In the genomic region with DNA sequence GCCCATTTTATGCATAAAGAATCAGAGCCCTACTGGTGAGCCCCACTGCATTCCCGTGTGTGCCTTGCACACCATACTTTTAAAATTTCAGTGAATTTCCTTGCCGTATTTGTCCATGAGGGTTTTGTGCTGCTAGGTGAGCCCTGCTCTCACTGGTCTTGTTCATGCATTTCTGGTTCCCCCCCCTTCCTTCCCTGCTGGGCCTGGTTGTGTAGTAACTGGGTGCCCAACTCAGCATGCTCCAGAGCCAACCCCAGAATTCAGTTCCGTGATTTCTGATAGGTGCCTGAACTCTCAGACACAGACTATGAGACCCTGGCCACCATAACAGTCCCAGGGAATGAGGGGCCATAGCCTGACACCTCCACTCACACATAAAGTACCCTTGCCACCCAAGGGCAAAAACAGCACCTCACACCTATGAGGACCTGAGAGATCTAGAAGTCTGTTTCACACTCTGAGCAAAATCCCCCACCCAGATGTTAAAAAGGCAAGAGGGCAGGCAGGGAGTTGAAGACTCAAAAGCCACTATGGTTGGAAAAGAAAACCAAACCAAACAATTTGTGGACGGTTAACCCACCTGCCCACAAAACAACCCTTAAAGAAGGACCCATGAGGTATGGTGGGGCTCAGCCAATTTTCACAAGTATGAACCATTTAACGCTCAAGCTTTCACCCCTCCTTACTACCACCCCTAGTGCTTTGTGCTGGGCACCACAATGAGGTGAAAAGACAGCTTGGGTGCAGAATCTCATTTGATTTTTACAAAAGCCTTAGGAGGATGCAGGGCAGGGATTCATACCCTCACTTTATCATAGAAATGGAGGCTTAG, we compare ENCODE assay signal across 1 cellular context.
TF ChIP-seq lines count a peak whose summit lies in the region.

No MANE protein-coding gene starts in this region.

TF ChIP-seq in GM12878, 131 proteins besides CTCF, POLR2A, EP300 and RAD21 (continues in another document):
- TF ChIP-seq SUZ12 (IDR thresholded peaks at IDR 0.05; ENCODE audit: unreplicated experiment) (no peak), TARDBP (IDR thresholded peaks at IDR 0.05; ENCODE audit: borderline replicate concordance) (no peak), RBBP5 (conservative IDR thresholded peaks at IDR 0.05) (no peak), ZNF207 (IDR thresholded peaks at IDR 0.05; ENCODE audit: borderline replicate concordance) (no peak), RFX5 (IDR thresholded peaks at IDR 0.05; ENCODE audit: low read depth, low read length) (no peak), IKZF2 (IDR thresholded peaks at IDR 0.05) (peak in 1 of 2 experiments; percentile 24; a peak in 1 of 4 replicates), CREB1 (IDR thresholded peaks at IDR 0.05; ENCODE audit: low read depth) (no peak), BMI1 (IDR thresholded peaks at IDR 0.05; ENCODE audit: borderline replicate concordance) (no peak), NBN (IDR thresholded peaks at IDR 0.05) (no peak), ZBED1 (IDR thresholded peaks at IDR 0.05; ENCODE audit: borderline replicate concordance) (no peak), SRF (IDR thresholded peaks at IDR 0.05; ENCODE audit: low read depth in 2 of 2, low read length in 2 of 2) (no peak), RELA (IDR thresholded peaks at IDR 0.05; ENCODE audit: borderline replicate concordance, partially characterized antibody) (no peak), NR2C2 (IDR thresholded peaks at IDR 0.05; ENCODE audit: borderline replicate concordance, control insufficient read depth, insufficient read length, low read depth) (no peak), YBX1 (IDR thresholded peaks at IDR 0.05) (no peak), NRF1 (conservative IDR thresholded peaks at IDR 0.05; ENCODE audit: low read depth, low read length) (no peak), CBX3 (IDR thresholded peaks at IDR 0.05; ENCODE audit: borderline replicate concordance, low read depth) (no peak), ASH2L (IDR thresholded peaks at IDR 0.05; ENCODE audit: borderline replicate concordance, low read depth) (no peak), SIN3A (IDR thresholded peaks at IDR 0.05; ENCODE audit: low read depth, low read length) (no peak), YY1 (IDR thresholded peaks at IDR 0.05; ENCODE audit: low read depth, low read length) (no peak)
- TF ChIP-seq, protein P1, sequence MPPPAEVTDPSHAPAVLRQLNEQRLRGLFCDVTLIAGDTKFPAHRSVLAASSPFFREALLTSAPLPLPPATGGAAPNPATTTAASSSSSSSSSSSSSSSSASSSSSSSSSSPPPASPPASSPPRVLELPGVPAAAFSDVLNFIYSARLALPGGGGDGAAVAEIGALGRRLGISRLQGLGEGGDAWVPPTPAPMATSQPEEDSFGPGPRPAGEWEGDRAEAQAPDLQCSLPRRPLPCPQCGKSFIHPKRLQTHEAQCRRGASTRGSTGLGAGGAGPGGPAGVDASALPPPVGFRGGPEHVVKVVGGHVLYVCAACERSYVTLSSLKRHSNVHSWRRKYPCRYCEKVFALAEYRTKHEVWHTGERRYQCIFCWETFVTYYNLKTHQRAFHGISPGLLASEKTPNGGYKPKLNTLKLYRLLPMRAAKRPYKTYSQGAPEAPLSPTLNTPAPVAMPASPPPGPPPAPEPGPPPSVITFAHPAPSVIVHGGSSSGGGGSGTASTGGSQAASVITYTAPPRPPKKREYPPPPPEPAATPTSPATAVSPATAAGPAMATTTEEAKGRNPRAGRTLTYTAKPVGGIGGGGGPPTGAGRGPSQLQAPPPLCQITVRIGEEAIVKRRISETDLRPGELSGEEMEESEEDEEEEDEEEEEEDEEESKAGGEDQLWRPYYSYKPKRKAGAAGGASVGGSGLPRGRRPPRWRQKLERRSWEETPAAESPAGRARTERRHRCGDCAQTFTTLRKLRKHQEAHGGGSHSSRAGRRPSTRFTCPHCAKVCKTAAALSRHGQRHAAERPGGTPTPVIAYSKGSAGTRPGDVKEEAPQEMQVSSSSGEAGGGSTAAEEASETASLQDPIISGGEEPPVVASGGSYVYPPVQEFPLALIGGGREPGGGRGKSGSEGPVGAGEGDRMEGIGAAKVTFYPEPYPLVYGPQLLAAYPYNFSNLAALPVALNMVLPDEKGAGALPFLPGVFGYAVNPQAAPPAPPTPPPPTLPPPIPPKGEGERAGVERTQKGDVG (CRISPR knock-in tag; IDR thresholded peaks at IDR 0.05): no peak
- TF ChIP-seq, protein P2, sequence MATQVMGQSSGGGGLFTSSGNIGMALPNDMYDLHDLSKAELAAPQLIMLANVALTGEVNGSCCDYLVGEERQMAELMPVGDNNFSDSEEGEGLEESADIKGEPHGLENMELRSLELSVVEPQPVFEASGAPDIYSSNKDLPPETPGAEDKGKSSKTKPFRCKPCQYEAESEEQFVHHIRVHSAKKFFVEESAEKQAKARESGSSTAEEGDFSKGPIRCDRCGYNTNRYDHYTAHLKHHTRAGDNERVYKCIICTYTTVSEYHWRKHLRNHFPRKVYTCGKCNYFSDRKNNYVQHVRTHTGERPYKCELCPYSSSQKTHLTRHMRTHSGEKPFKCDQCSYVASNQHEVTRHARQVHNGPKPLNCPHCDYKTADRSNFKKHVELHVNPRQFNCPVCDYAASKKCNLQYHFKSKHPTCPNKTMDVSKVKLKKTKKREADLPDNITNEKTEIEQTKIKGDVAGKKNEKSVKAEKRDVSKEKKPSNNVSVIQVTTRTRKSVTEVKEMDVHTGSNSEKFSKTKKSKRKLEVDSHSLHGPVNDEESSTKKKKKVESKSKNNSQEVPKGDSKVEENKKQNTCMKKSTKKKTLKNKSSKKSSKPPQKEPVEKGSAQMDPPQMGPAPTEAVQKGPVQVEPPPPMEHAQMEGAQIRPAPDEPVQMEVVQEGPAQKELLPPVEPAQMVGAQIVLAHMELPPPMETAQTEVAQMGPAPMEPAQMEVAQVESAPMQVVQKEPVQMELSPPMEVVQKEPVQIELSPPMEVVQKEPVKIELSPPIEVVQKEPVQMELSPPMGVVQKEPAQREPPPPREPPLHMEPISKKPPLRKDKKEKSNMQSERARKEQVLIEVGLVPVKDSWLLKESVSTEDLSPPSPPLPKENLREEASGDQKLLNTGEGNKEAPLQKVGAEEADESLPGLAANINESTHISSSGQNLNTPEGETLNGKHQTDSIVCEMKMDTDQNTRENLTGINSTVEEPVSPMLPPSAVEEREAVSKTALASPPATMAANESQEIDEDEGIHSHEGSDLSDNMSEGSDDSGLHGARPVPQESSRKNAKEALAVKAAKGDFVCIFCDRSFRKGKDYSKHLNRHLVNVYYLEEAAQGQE (IDR thresholded peaks at IDR 0.05; ENCODE audit: low read depth, low read length): no peak
- TF ChIP-seq, protein P3, sequence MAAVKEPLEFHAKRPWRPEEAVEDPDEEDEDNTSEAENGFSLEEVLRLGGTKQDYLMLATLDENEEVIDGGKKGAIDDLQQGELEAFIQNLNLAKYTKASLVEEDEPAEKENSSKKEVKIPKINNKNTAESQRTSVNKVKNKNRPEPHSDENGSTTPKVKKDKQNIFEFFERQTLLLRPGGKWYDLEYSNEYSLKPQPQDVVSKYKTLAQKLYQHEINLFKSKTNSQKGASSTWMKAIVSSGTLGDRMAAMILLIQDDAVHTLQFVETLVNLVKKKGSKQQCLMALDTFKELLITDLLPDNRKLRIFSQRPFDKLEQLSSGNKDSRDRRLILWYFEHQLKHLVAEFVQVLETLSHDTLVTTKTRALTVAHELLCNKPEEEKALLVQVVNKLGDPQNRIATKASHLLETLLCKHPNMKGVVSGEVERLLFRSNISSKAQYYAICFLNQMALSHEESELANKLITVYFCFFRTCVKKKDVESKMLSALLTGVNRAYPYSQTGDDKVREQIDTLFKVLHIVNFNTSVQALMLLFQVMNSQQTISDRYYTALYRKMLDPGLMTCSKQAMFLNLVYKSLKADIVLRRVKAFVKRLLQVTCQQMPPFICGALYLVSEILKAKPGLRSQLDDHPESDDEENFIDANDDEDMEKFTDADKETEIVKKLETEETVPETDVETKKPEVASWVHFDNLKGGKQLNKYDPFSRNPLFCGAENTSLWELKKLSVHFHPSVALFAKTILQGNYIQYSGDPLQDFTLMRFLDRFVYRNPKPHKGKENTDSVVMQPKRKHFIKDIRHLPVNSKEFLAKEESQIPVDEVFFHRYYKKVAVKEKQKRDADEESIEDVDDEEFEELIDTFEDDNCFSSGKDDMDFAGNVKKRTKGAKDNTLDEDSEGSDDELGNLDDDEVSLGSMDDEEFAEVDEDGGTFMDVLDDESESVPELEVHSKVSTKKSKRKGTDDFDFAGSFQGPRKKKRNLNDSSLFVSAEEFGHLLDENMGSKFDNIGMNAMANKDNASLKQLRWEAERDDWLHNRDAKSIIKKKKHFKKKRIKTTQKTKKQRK (IDR thresholded peaks at IDR 0.05; ENCODE audit: low read depth, low read length): no peak
- TF ChIP-seq, protein P4, sequence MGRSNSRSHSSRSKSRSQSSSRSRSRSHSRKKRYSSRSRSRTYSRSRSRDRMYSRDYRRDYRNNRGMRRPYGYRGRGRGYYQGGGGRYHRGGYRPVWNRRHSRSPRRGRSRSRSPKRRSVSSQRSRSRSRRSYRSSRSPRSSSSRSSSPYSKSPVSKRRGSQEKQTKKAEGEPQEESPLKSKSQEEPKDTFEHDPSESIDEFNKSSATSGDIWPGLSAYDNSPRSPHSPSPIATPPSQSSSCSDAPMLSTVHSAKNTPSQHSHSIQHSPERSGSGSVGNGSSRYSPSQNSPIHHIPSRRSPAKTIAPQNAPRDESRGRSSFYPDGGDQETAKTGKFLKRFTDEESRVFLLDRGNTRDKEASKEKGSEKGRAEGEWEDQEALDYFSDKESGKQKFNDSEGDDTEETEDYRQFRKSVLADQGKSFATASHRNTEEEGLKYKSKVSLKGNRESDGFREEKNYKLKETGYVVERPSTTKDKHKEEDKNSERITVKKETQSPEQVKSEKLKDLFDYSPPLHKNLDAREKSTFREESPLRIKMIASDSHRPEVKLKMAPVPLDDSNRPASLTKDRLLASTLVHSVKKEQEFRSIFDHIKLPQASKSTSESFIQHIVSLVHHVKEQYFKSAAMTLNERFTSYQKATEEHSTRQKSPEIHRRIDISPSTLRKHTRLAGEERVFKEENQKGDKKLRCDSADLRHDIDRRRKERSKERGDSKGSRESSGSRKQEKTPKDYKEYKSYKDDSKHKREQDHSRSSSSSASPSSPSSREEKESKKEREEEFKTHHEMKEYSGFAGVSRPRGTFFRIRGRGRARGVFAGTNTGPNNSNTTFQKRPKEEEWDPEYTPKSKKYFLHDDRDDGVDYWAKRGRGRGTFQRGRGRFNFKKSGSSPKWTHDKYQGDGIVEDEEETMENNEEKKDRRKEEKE (IDR thresholded peaks at IDR 0.05): no peak
- TF ChIP-seq, protein P5, sequence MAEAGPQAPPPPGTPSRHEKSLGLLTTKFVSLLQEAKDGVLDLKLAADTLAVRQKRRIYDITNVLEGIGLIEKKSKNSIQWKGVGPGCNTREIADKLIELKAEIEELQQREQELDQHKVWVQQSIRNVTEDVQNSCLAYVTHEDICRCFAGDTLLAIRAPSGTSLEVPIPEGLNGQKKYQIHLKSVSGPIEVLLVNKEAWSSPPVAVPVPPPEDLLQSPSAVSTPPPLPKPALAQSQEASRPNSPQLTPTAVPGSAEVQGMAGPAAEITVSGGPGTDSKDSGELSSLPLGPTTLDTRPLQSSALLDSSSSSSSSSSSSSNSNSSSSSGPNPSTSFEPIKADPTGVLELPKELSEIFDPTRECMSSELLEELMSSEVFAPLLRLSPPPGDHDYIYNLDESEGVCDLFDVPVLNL (IDR thresholded peaks at IDR 0.05; ENCODE audit: low read depth, low read length): no peak
- TF ChIP-seq, protein P6, sequence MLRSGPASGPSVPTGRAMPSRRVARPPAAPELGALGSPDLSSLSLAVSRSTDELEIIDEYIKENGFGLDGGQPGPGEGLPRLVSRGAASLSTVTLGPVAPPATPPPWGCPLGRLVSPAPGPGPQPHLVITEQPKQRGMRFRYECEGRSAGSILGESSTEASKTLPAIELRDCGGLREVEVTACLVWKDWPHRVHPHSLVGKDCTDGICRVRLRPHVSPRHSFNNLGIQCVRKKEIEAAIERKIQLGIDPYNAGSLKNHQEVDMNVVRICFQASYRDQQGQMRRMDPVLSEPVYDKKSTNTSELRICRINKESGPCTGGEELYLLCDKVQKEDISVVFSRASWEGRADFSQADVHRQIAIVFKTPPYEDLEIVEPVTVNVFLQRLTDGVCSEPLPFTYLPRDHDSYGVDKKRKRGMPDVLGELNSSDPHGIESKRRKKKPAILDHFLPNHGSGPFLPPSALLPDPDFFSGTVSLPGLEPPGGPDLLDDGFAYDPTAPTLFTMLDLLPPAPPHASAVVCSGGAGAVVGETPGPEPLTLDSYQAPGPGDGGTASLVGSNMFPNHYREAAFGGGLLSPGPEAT (IDR thresholded peaks at IDR 0.05; ENCODE audit: low read depth): peak; percentile 37; the same call in 1 of the 2 replicates
- TF ChIP-seq, protein P7, sequence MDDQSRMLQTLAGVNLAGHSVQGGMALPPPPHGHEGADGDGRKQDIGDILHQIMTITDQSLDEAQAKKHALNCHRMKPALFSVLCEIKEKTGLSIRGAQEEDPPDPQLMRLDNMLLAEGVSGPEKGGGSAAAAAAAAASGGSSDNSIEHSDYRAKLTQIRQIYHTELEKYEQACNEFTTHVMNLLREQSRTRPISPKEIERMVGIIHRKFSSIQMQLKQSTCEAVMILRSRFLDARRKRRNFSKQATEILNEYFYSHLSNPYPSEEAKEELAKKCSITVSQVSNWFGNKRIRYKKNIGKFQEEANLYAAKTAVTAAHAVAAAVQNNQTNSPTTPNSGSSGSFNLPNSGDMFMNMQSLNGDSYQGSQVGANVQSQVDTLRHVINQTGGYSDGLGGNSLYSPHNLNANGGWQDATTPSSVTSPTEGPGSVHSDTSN (IDR thresholded peaks at IDR 0.05; ENCODE audit: insufficient replicate concordance, low read depth, low read length): no peak
- TF ChIP-seq, protein P8, sequence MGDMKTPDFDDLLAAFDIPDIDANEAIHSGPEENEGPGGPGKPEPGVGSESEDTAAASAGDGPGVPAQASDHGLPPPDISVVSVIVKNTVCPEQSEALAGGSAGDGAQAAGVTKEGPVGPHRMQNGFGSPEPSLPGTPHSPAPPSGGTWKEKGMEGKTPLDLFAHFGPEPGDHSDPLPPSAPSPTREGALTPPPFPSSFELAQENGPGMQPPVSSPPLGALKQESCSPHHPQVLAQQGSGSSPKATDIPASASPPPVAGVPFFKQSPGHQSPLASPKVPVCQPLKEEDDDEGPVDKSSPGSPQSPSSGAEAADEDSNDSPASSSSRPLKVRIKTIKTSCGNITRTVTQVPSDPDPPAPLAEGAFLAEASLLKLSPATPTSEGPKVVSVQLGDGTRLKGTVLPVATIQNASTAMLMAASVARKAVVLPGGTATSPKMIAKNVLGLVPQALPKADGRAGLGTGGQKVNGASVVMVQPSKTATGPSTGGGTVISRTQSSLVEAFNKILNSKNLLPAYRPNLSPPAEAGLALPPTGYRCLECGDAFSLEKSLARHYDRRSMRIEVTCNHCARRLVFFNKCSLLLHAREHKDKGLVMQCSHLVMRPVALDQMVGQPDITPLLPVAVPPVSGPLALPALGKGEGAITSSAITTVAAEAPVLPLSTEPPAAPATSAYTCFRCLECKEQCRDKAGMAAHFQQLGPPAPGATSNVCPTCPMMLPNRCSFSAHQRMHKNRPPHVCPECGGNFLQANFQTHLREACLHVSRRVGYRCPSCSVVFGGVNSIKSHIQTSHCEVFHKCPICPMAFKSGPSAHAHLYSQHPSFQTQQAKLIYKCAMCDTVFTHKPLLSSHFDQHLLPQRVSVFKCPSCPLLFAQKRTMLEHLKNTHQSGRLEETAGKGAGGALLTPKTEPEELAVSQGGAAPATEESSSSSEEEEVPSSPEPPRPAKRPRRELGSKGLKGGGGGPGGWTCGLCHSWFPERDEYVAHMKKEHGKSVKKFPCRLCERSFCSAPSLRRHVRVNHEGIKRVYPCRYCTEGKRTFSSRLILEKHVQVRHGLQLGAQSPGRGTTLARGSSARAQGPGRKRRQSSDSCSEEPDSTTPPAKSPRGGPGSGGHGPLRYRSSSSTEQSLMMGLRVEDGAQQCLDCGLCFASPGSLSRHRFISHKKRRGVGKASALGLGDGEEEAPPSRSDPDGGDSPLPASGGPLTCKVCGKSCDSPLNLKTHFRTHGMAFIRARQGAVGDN (IDR thresholded peaks at IDR 0.05): peak; percentile 41; the same call in 1 of the 2 replicates
